In the genomic region with DNA sequence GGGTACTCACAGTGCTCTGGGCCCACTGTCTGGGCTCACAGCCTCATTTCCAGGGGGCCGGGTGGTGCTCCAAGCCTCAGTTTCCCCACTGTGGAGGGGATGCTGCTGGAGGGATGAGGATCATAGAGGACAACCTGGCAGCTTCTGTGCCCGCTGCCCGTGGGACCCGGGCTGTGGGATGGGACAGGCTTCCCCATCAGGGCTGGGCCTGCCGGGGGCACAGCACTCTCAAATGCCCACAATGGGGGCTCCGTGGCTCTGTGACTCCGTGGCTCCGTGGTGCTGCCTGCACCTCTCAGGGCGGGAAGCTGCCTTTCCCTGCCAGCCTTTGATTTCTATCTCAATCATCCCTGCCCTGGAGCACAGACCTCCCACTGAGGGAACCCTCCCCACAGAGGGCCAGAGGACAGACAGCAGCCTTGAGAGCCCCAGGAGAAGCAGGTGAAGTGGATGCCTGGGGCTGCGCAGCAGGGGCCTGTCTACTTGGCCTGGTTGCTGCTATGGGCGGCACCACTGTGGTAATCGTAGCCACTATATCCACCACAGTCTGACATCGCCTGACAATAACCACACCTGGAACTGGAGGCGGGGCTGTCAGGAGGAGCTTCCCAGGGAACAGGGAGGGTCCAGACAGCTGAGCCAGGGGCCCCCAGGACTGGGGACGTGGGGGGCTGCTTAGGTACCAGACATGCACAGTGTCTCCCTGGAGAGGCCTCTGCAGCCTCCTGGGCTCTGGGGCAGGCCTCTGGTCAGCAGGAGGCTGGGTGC, we compare ENCODE assay signal across 17 cellular contexts.
DNase-seq lines count a peak whose midpoint lies in the region; ATAC-seq lines count a peak whose summit lies in the region.
"Had no signal": no experiment of that assay in that cellular context is flagged by ENCODE, and none has a peak within 500 bp of the region (broad histone marks: within the 10 kb centered on the region; RNA-seq: fewer than 3 reads in every experiment).

No MANE protein-coding gene starts in this region.

- no peak for ATAC-seq in naive B cell (ENCODE audit: low read depth in 2 of 2)

- no peaks in the 10 kb centered on the region for H3K36me3 Mint-ChIP-seq in naive B cell
- H3K36me3 Mint-ChIP-seq: CD4-positive, CD25-positive, alpha-beta regulatory T cell had no signal

- H3K4me1 Mint-ChIP-seq in naive B cell: peaks cover 0 to 3% (median 0%) of the 10 kb centered on the region in 3 donors
- H3K4me1 Mint-ChIP-seq: CD4-positive, CD25-positive, alpha-beta regulatory T cell had no signal

- peak; percentile 22 for DNase-seq in COLO668 (lab: John Stamatoyannopoulos, UW; ENCODE audit: unreplicated experiment)
- peak; percentile 1 for DNase-seq in H4 (ENCODE audit: low spot score)
- DNase-seq in NCI-H2107 (lab: John Stamatoyannopoulos, UW): peak; percentile 82
- DNase-seq in naive B cell: no peak
- DNase-seq in dermis blood vessel endothelial cell: no peak
- no peak for DNase-seq in OCI-M1 (lab: John Stamatoyannopoulos, UW)
- DNase-seq in iPS-NIHi11 (ENCODE audit: low spot score): no peak
- DNase-seq: CD4-positive, CD25-positive, alpha-beta regulatory T cell; DMS153; H7; HFFc6; NCI-H1105; NCI-H187 treated with DMSO at 0.1 percent for 48 hours; NCI-H345; NCI-H524 treated with DMSO at 0.1 percent for 48 hours; T1000 had no signal

- H3K27ac Mint-ChIP-seq in naive B cell: peak overlapping the region in 1 of 6 donors; percentile 77
- H3K27ac Mint-ChIP-seq: CD4-positive, CD25-positive, alpha-beta regulatory T cell; HFFc6; T-helper 1 cell treated with Interleukin-12 subunit alpha and Interleukin-12 subunit beta and Interleukin-4 antibody, amounts not matched to agents 30 μg/mL and 1 μg/mL, for 36 hours had no signal

- peak overlapping the region; percentile 20 to 79 (median 48) for H3K4me3 Mint-ChIP-seq in naive B cell
- H3K4me3 Mint-ChIP-seq: CD4-positive, CD25-positive, alpha-beta regulatory T cell; HFFc6; T-helper 1 cell treated with Interleukin-12 subunit alpha and Interleukin-12 subunit beta and Interleukin-4 antibody, amounts not matched to agents 30 μg/mL and 1 μg/mL, for 36 hours had no signal

- no peaks in the 10 kb centered on the region for H3K9me3 Mint-ChIP-seq in naive B cell
- H3K9me3 Mint-ChIP-seq: T-helper 1 cell treated with Interleukin-12 subunit alpha and Interleukin-12 subunit beta and Interleukin-4 antibody, amounts not matched to agents 30 μg/mL and 1 μg/mL, for 36 hours had no signal

- H3K27me3 Mint-ChIP-seq in naive B cell: no peaks in the 10 kb centered on the region

Comparison
In these comparisons a context has a peak if more than half of its experiments do, and no peak if none do; other contexts are left out.
1. DNase-seq: peak in COLO668 (single experiment), H4 (single experiment) and NCI-H2107 (single experiment); none in naive B cell (single experiment), dermis blood vessel endothelial cell (single experiment), OCI-M1 (single experiment) and iPS-NIHi11 (single experiment).